ENCODE assay signal across 16 cellular contexts in the genomic region with DNA sequence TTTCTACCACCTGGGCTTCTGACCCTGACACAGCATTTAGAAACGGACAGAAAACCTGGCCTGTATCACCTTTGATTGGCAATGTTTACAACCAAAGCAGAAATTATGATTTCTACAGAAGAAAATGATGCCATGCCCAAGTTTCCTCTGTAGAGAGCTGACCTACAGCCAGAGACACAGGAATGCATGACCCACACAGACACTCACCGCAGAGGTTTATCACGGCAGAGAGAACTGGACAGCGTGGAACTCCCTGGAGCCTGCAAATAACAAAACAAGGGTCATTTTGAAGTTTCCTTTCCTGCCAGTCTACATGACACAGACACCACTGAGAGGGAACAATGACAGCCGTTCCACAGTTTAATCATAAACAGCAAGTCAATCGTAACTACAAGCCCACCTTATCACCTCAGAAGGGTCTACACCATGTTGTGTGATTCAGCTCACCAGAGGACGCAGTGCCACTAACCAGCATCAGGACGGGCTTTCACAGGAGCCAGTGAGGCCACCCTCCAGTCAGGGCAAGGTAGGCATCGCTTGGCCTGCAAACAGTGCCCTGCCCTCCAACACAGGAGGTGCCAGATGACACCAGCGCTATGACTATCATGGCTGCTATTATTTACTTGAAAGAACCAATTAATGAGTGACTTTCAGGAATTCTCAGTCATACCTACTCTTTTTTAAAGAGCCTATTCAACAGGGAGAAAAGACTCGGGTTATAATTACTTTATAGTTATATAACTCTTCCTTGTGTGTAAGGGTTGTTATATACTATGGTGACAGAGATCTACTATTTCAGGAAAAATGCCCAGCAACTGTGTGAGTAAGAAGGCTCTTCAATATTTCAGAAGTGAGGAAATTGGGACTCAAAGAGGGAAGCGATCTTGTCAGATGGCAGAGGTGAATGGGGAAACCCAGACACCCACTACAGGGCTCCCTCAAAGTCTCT.
A peak's percentile ranks its signal among the peaks of the same experiment; 100 is the strongest.
DNase-seq lines count a peak whose midpoint lies in the region; ATAC-seq, FAIRE-seq and TF ChIP-seq lines count a peak whose summit lies in the region.
"Had no signal": no experiment of that assay in that cellular context is flagged by ENCODE, and none has a peak within 500 bp of the region (broad histone marks: within the 10 kb centered on the region; RNA-seq: fewer than 3 reads in every experiment).

No MANE protein-coding gene starts in this region.

- H3K36me3 ChIP-seq in left ventricle myocardium inferior (peaks cover 16% of the 10 kb centered on the region), pancreas (peaks cover 0 to 26% (median 4%) of the 10 kb centered on the region in 3 donors)

- TF ChIP-seq CTCF in RWPE1 (conservative IDR thresholded peaks at IDR 0.05; ENCODE audit: low read depth) (no peak), left ventricle myocardium inferior (IDR thresholded peaks at IDR 0.05; ENCODE audit: borderline replicate concordance) (no peak), pancreas (IDR thresholded peaks at IDR 0.05) (no peak)

- H3K9me3 ChIP-seq in left ventricle myocardium inferior (replicated peaks) (no peaks in the 10 kb centered on the region), pancreas (no peaks in the 10 kb centered on the region)

- 0 out of 2 replicates have a peak overlapping the region, but pooled peaks have one; percentile 18 for H3K27ac ChIP-seq in RWPE1
- H3K27ac ChIP-seq in left ventricle myocardium inferior (replicated peaks), result peak overlapping the region; percentile 57
- H3K27ac ChIP-seq in pancreas, result peak overlapping the region in 2 of 4 donors; percentile 15 to 31

- H3K27me3 ChIP-seq in left ventricle myocardium inferior (ENCODE audit: low read depth) (no peaks in the 10 kb centered on the region), pancreas (no peaks in the 10 kb centered on the region)

- intact Hi-C loops in left ventricle myocardium inferior (cut with micrococcal nuclease) (loop anchor here (10.0 kb wide), 1 partner anchor 353 kb away; no protein-coding TSS in a partner anchor), pancreas (cut with DNase I) (loop anchor here in 1 of 3 donors (10.0 kb wide), 1 partner anchor 133 kb away; no protein-coding TSS in a partner anchor), posterior vena cava (cut with DNase I) (loop anchor here in 1 of 2 donors (10.0 kb wide), 1 partner anchor 373 kb away; no protein-coding TSS in a partner anchor)

- peak; percentile 18 to 44 (median 30) for ATAC-seq in pancreas
- no peak for ATAC-seq in HG03521 (IDR thresholded peaks at IDR 0.05; ENCODE audit: unreplicated experiment)
- ATAC-seq in GM19467 (IDR thresholded peaks at IDR 0.05; ENCODE audit: unreplicated experiment), result no peak

- CTCF ChIA-PET in RWPE1 (lab: Yijun Ruan, JAX), result interaction anchor here (0.7 to 1.0 kb wide), 3 partner anchors 176 to 1827 kb away, joined by 3 read pairs; no protein-coding TSS in a partner anchor

- no peak for FAIRE-seq in pancreas (lab: Jason Lieb, UNC)
- FAIRE-seq: GM12891, HTR-8/SVneo had no signal

- DNase-seq in EH (ENCODE audit: low read depth), result peak; percentile 51
- DNase-seq in RWPE1 (ENCODE audit: low spot score), result no peak
- DNase-seq in left ventricle myocardium inferior, result no peak
- DNase-seq in pancreas, result no peak
- DNase-seq in posterior vena cava (ENCODE audit: low spot score), result no peak
- no peak for DNase-seq in nucleus accumbens (lab: John Stamatoyannopoulos, UW)
- DNase-seq: activated CD4-positive, alpha-beta T cell treated with anti-CD3 and anti-CD28 coated beads for 4 hours; activated naive CD8-positive, alpha-beta T cell treated with anti-CD3 and anti-CD28 coated beads, Interleukin-2, amount 10 ng/mL, durations not matched to agents 7 days and 5 days; activated T-cell treated with anti-CD3 and anti-CD28 coated beads, Interleukin-2, amount 50 U/mL, for 1 hour; DMS79 treated with DMSO at 0.1 percent for 48 hours; hypothalamus; RPMI8226 had no signal

- WGBS in pancreas, 2 donors, result 28 to 31% methylated on average over 12 of the region's 12 CpGs

- H3K4me3 ChIP-seq in left ventricle myocardium inferior (no peak overlapping the region), pancreas (no peak overlapping the region)

- POLR2A ChIA-PET in RWPE1 (lab: Yijun Ruan, JAX; ENCODE audit: low non-redundant PET), result no interaction called here

- H3K4me1 ChIP-seq in left ventricle myocardium inferior, result peaks cover 48% of the 10 kb centered on the region
- peaks cover 28 to 54% (median 49%) of the 10 kb centered on the region in 3 donors for H3K4me1 ChIP-seq in pancreas

Comparison
In these comparisons a context has a peak if more than half of its experiments do, and no peak if none do; other contexts are left out.
1. ATAC-seq: peak in pancreas (4 of 4); none in HG03521 (single experiment) and GM19467 (single experiment).